ENCODE assay signal across 20 cellular contexts in the genomic region with DNA sequence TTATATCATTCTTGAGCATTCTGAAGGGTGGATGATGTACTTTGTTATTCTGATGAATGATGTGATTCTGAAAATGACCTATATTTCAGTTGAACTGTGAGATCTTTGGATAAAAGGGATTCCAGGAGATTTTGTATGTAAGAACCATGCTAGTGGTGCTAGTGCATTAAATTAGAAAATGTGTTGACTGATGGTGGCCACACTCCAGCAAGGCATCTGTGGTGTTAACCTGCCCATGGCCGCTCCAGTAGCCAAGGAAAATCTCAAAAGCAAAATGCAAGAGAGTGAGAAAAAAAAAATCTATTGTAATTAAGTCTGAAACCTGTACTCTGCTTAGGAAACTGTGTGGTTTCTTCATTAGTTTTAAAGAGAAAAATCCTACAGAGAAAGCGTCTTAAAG.
"Had no signal": no experiment of that assay in that cellular context is flagged by ENCODE, and none has a peak within 500 bp of the region (broad histone marks: within the 10 kb centered on the region; RNA-seq: fewer than 3 reads in every experiment).

No MANE protein-coding gene starts in this region.

- DNase-seq: KBM-7, MG63, NCI-H1092, NCI-H1105 treated with DMSO at 0.1 percent for 48 hours, NCI-H1417 treated with DMSO at 0.1 percent for 48 hours, NCI-H187, NCI-H2029, NCI-H2081 treated with DMSO at 0.1 percent for 48 hours, NCI-H2171, NCI-H226, NCI-H446, NCI-H510A, NCI-H524 treated with DMSO at 0.1 percent for 48 hours, NCI-H69, NCI-H774, PC-3, SHP77, SK-N-SH had no signal

- H3K9me3 ChIP-seq: MG63, SK-N-SH had no signal

- ATAC-seq: Panc1, PC-3 had no signal

- H3K36me3 ChIP-seq: MG63 had no signal

- H3K27me3 ChIP-seq: MG63 had no signal

- H3K9ac ChIP-seq: SK-N-SH had no signal

- H3K27ac ChIP-seq: RWPE1 had no signal

- H3K4me3 ChIP-seq: MG63 had no signal
